In genomic region chr6:53741417-53741816, GRCh38 we compare ENCODE assay signal across 12 cellular contexts. TPM values are rescaled to one million over a fixed set of nuclear protein-coding genes. Genes with fewer than 3 reads are reported as not detected.
DNase-seq lines count a peak whose midpoint lies in the region; ATAC-seq and TF ChIP-seq lines count a peak whose summit lies in the region.
"Had no signal": no experiment of that assay in that cellular context is flagged by ENCODE, and none has a peak within 500 bp of the region (broad histone marks: within the 10 kb centered on the region; RNA-seq: fewer than 3 reads in every experiment).

No MANE protein-coding gene starts in this region.

- H3K4me1 ChIP-seq in DND-41 (ENCODE audit: insufficient read depth, low read length) (peaks cover 45% of the 10 kb centered on the region), HAP-1 (peaks cover 10% of the 10 kb centered on the region)

- H3K79me2 ChIP-seq in DND-41 (ENCODE audit: insufficient read depth, low read length), result no peaks in the 10 kb centered on the region

- no peaks in the 10 kb centered on the region for H3K27me3 Mint-ChIP-seq in activated naive CD4-positive, alpha-beta T cell treated with anti-CD3 and anti-CD28 coated beads, Interleukin-2, amount 10 ng/mL, durations not matched to agents 7 days and 5 days

- no peaks in the 10 kb centered on the region for H3K9me3 Mint-ChIP-seq in activated naive CD4-positive, alpha-beta T cell treated with anti-CD3 and anti-CD28 coated beads, Interleukin-2, amount 10 ng/mL, durations not matched to agents 7 days and 5 days

- H3K9me3 ChIP-seq in DND-41 (ENCODE audit: insufficient read depth, low read length, severe bottlenecking) (no peaks in the 10 kb centered on the region), HAP-1 (no peaks in the 10 kb centered on the region)
- H3K9me3 ChIP-seq: transverse colon had no signal

- peak overlapping the region; percentile 45 for H2AFZ ChIP-seq in DND-41 (ENCODE audit: low read depth, low read length)

- peak overlapping the region; percentile 42 for H3K9ac ChIP-seq in DND-41 (ENCODE audit: low read depth, low read length)

- H3K27ac ChIP-seq in DND-41 (ENCODE audit: low read length), result peak overlapping the region; percentile 70
- H3K27ac ChIP-seq: transverse colon had no signal

- peak; percentile 82 for DNase-seq in DND-41
- peak; percentile 58 to 62 for DNase-seq in NOMO-1 (lab: John Stamatoyannopoulos, UW; ENCODE audit: unreplicated experiment in 2 of 2)
- peak; percentile 45 for DNase-seq in activated naive CD4-positive, alpha-beta T cell treated with anti-CD3 and anti-CD28 coated beads, Interleukin-2, amount 10 ng/mL, durations not matched to agents 7 days and 5 days
- DNase-seq in stimulated activated CD4-positive, alpha-beta T cell treated with anti-CD3 and anti-CD28 coated beads, Interleukin-15, amount 100 ng/mL, for 48 hours (ENCODE audit: low read depth in 2 of 2), result peak; percentile 16 to 19
- DNase-seq in NCI-H510A treated with DMSO at 0.1 percent for 48 hours (lab: John Stamatoyannopoulos, UW), result no peak
- DNase-seq in sciatic nerve (ENCODE audit: low spot score), result no peak
- DNase-seq in HAP-1 (ENCODE audit: low spot score in 2 of 2), result no peak
- no peak for DNase-seq in D341Med (ENCODE audit: low spot score)
- DNase-seq: DMS53, NCI-H69, nephron progenitor cell, transverse colon had no signal

- H4K20me1 ChIP-seq in DND-41 (ENCODE audit: insufficient read depth, low read length), result no peaks in the 10 kb centered on the region

- H3K27me3 ChIP-seq in DND-41 (ENCODE audit: insufficient read depth, low read length, poor library complexity) (no peaks in the 10 kb centered on the region), HAP-1 (ENCODE audit: low read depth) (no peaks in the 10 kb centered on the region)
- H3K27me3 ChIP-seq: transverse colon had no signal

- in situ Hi-C loops in HAP-1 (cut with MboI; ENCODE audit: low sequenced_read_pairs), result loop anchor here (10.0 kb wide), 1 partner anchor 213 kb away; no protein-coding TSS in a partner anchor

- H3K36me3 ChIP-seq in DND-41 (ENCODE audit: insufficient read depth, low read length), result no peaks in the 10 kb centered on the region
- no peaks in the 10 kb centered on the region for H3K36me3 ChIP-seq in HAP-1 (replicated peaks)
- H3K36me3 ChIP-seq: transverse colon had no signal

- intact Hi-C loops in sciatic nerve (cut with DNase I), result no loop called here

- H3K4me3 ChIP-seq in DND-41 (ENCODE audit: low read depth in 1 of 2, low read length in 2 of 2) (peak overlapping the region in 1 of 2 experiments; percentile 38; a peak in 3 of 4 replicates), HAP-1 (no peak overlapping the region)
- H3K4me3 ChIP-seq: transverse colon had no signal

- H3K4me1 Mint-ChIP-seq in activated naive CD4-positive, alpha-beta T cell treated with anti-CD3 and anti-CD28 coated beads, Interleukin-2, amount 10 ng/mL, durations not matched to agents 7 days and 5 days, result peaks cover 13% of the 10 kb centered on the region

- no peak overlapping the region for H3K4me3 Mint-ChIP-seq in activated naive CD4-positive, alpha-beta T cell treated with anti-CD3 and anti-CD28 coated beads, Interleukin-2, amount 10 ng/mL, durations not matched to agents 7 days and 5 days
- H3K4me3 Mint-ChIP-seq: nephron progenitor cell had no signal

- CTCF ChIA-PET in activated naive CD4-positive, alpha-beta T cell treated with anti-CD3 and anti-CD28 coated beads, Interleukin-2, amount 10 ng/mL, durations not matched to agents 7 days and 5 days (lab: Charles Lee), result interaction anchor here (0.7 to 2.6 kb wide), 3 partner anchors 12 to 573 kb away, joined by 3 to 15 read pairs (median 4); no protein-coding TSS in a partner anchor

- H3K4me2 ChIP-seq in DND-41 (ENCODE audit: insufficient read depth, low read length), result peak overlapping the region; percentile 60

- no peak for TF ChIP-seq CTCF in DND-41 (IDR thresholded peaks at IDR 0.05; ENCODE audit: borderline replicate concordance, extremely low read depth, low read length, poor library complexity, severe bottlenecking)

- ATAC-seq in DND-41 (ENCODE audit: insufficient read depth, low read depth), result peak; percentile 94
- no peak for ATAC-seq in sciatic nerve

- peak overlapping the region; percentile 8 for H3K27ac Mint-ChIP-seq in activated naive CD4-positive, alpha-beta T cell treated with anti-CD3 and anti-CD28 coated beads, Interleukin-2, amount 10 ng/mL, durations not matched to agents 7 days and 5 days
- H3K27ac Mint-ChIP-seq: nephron progenitor cell had no signal

- no peaks in the 10 kb centered on the region for H3K36me3 Mint-ChIP-seq in activated naive CD4-positive, alpha-beta T cell treated with anti-CD3 and anti-CD28 coated beads, Interleukin-2, amount 10 ng/mL, durations not matched to agents 7 days and 5 days

RNA-seq across cellular contexts. Expression of gene LRRC1, which starts 53.4 kb away (rescaled TPM):
- total RNA-seq in sciatic nerve, result 19.5 TPM

Comparison
In these comparisons a context has a peak if more than half of its experiments do, and no peak if none do; other contexts are left out.
1. DNase-seq: peak in DND-41 (single experiment), NOMO-1 (2 of 2), activated naive CD4-positive, alpha-beta T cell treated with anti-CD3 and anti-CD28 coated beads, Interleukin-2, amount 10 ng/mL, durations not matched to agents 7 days and 5 days (single experiment) and stimulated activated CD4-positive, alpha-beta T cell treated with anti-CD3 and anti-CD28 coated beads, Interleukin-15, amount 100 ng/mL, for 48 hours (2 of 2); none in NCI-H510A treated with DMSO at 0.1 percent for 48 hours (single experiment), sciatic nerve (single experiment), HAP-1 (0 of 2) and D341Med (single experiment).